Comparison of ENCODE assay signal across 8 cellular contexts in genomic region chr14:102140027-102140749, GRCh38. TPM values are rescaled to one million over a fixed set of nuclear protein-coding genes. Genes with fewer than 3 reads are reported as not detected.
A peak's percentile ranks its signal among the peaks of the same experiment; 100 is the strongest.
DNase-seq lines count a peak whose midpoint lies in the region; ATAC-seq and TF ChIP-seq lines count a peak whose summit lies in the region.

No MANE protein-coding gene starts in this region.

- ATAC-seq in HG02642 (IDR thresholded peaks at IDR 0.05; ENCODE audit: poor library complexity, unreplicated experiment): peak; percentile 21

- intact Hi-C loops in vagina (cut with DNase I): loop anchor here (10.0 kb wide), 1 partner anchor 175 kb away; the partner anchor contains the start of gene ZNF839

- H3K27ac Mint-ChIP-seq in glutamatergic neuron (ENCODE audit: unreplicated experiment) (peak overlapping the region; percentile 93), osteocyte (ENCODE audit: unreplicated experiment) (peak overlapping the region; percentile 96)

- no peaks in the 10 kb centered on the region for H3K27me3 ChIP-seq in vagina

- no peaks in the 10 kb centered on the region for H3K36me3 Mint-ChIP-seq in glutamatergic neuron (ENCODE audit: unreplicated experiment)
- no peaks in the 10 kb centered on the region for H3K36me3 Mint-ChIP-seq in osteocyte (ENCODE audit: unreplicated experiment)

- H3K4me3 ChIP-seq in vagina: peak overlapping the region; percentile 85 to 98

- DNase-seq in DMS 273 (lab: John Stamatoyannopoulos, UW; ENCODE audit: unreplicated experiment): peak; percentile 53
- DNase-seq in DMS 273 treated with DMSO at 0.1 percent for 48 hours (lab: John Stamatoyannopoulos, UW): no peak
- DNase-seq in NCI-H69 (lab: John Stamatoyannopoulos, UW): peak; percentile 49
- peak; percentile 78 for DNase-seq in activated effector memory CD4-positive, alpha-beta T cell treated with anti-CD3 and anti-CD28 coated beads, Interleukin-2, amount 50 U/mL, for 16 hours
- peak; percentile 67 for DNase-seq in glutamatergic neuron
- no peak for DNase-seq in osteocyte (ENCODE audit: extremely low spot score, unreplicated experiment)
- DNase-seq in vagina (ENCODE audit: extremely low spot score in 2 of 2): no peak

- no peak for TF ChIP-seq POLR2A in vagina (IDR thresholded peaks at IDR 0.05)

- no peak for TF ChIP-seq CTCF in glutamatergic neuron (IDR thresholded peaks at IDR 0.05; ENCODE audit: partially characterized antibody, unreplicated experiment)
- TF ChIP-seq CTCF in osteocyte (IDR thresholded peaks at IDR 0.05): no peak
- no peak for TF ChIP-seq CTCF in vagina (IDR thresholded peaks at IDR 0.05)

- no peaks in the 10 kb centered on the region for H3K9me3 ChIP-seq in vagina

- peaks cover 16% of the 10 kb centered on the region for H3K4me1 Mint-ChIP-seq in glutamatergic neuron (ENCODE audit: low read depth, unreplicated experiment)
- peaks cover 18% of the 10 kb centered on the region for H3K4me1 Mint-ChIP-seq in osteocyte (ENCODE audit: unreplicated experiment)

- H3K27me3 Mint-ChIP-seq in glutamatergic neuron (ENCODE audit: unreplicated experiment) (peaks cover 3% of the 10 kb centered on the region), osteocyte (ENCODE audit: unreplicated experiment) (no peaks in the 10 kb centered on the region)

- peaks cover 7% of the 10 kb centered on the region for H3K9me3 Mint-ChIP-seq in glutamatergic neuron (ENCODE audit: unreplicated experiment)
- H3K9me3 Mint-ChIP-seq in osteocyte (ENCODE audit: unreplicated experiment): no peaks in the 10 kb centered on the region

- H3K36me3 ChIP-seq in vagina: no peaks in the 10 kb centered on the region

- H3K27ac ChIP-seq in vagina: peak overlapping the region; percentile 88

- H3K4me1 ChIP-seq in vagina: peaks cover 43% of the 10 kb centered on the region

- H3K4me3 Mint-ChIP-seq in glutamatergic neuron (ENCODE audit: unreplicated experiment): peak overlapping the region; percentile 92
- peak overlapping the region; percentile 95 for H3K4me3 Mint-ChIP-seq in osteocyte (ENCODE audit: unreplicated experiment)

RNA-seq across cellular contexts. Expression of gene WDR20, which starts 0.5 kb away (rescaled TPM):
- total RNA-seq in glutamatergic neuron (ENCODE audit: unreplicated experiment): 38.1 TPM
- 27.4 and 29.8 TPM in 2 replicates for total RNA-seq in osteocyte
- 24.8 TPM for total RNA-seq in vagina

RNA-seq across cellular contexts. Expression of gene HSP90AA1, which starts 53.3 kb away (rescaled TPM):
- 610 TPM for total RNA-seq in glutamatergic neuron (ENCODE audit: unreplicated experiment)
- total RNA-seq in osteocyte: 311 and 317 TPM in 2 replicates
- total RNA-seq in vagina: 277 TPM

Comparison
In these comparisons a context has a peak if more than half of its experiments do, and no peak if none do; other contexts are left out.
1. DNase-seq: peak in DMS 273 (single experiment), NCI-H69 (single experiment), activated effector memory CD4-positive, alpha-beta T cell treated with anti-CD3 and anti-CD28 coated beads, Interleukin-2, amount 50 U/mL, for 16 hours (single experiment) and glutamatergic neuron (single experiment); none in DMS 273 treated with DMSO at 0.1 percent for 48 hours (single experiment), osteocyte (single experiment) and vagina (0 of 2).